Comparison of ENCODE assay signal across 1 cellular context in genomic region chr7:143555968-143556367, GRCh38. TPM values are rescaled to one million over a fixed set of nuclear protein-coding genes. Genes with fewer than 3 reads are reported as not detected.
"Had no signal": no experiment of that assay in that cellular context is flagged by ENCODE, and none has a peak within 500 bp of the region (broad histone marks: within the 10 kb centered on the region; RNA-seq: fewer than 3 reads in every experiment).

No MANE protein-coding gene starts in this region.

RNA-seq across cellular contexts. Expression of gene CTAGE15, which starts 15.6 kb away (rescaled TPM):
- total RNA-seq: NCI-H460 had no signal
